Comparison of ENCODE assay signal across 8 cellular contexts in the genomic region with DNA sequence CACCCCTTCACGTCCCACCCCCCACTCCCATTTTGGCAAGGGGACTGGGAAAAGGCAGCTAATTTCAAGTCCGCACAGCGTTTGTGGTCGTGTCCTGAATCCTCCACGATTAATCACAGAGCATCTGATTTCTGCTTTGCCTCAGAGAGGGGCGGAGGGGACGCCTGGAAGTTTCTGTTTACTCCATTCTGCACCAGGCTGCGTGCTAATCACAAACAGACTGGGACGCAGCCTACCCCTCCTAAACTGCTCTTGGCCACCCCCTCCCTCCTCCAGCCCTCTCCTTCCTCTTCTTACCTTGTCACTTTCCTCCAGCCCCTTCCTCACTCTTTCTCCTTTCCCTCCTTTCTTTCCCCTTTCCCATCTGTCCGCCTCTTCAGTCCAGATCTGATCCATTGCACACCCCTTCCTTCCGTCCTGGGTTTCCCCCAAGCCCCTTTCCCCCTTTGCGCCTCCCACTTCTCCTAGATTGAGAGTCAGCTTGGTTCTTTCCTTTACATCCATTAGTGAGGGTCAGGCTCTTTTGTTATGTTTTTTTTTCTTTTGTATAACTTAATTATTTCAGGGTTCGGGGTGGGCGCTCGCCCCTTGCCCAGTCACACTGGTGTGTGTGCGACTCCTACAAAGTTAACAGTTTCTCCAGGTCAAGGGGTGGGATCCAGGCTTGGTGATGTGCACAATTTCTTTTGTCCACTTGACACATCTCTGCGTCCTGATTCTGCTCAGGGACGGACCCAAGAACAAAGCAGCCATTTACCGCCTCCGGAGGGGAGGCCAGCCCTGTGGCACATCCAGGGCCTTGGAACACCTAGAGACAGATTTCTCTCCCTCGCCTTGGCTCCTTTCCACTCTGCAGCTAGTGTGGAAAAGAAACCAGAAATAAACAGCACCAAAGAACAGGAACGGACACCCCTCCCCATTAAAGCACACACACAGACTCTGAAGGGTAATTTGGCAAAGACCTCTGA. TPM values are rescaled to one million over a fixed set of nuclear protein-coding genes. Genes with fewer than 3 reads are reported as not detected.
DNase-seq lines count a peak whose midpoint lies in the region; ATAC-seq, FAIRE-seq and TF ChIP-seq lines count a peak whose summit lies in the region.

No MANE protein-coding gene starts in this region.

- H3K4me3 Mint-ChIP-seq in central memory CD8-positive, alpha-beta T cell: peak overlapping the region; percentile 5

- H3K27me3 ChIP-seq in HUES48 (ENCODE audit: control insufficient read depth, insufficient read depth, low read length) (no peaks in the 10 kb centered on the region), spleen (replicated peaks in 1 of 7) (peaks cover 0 to 60% (median 19%) of the 10 kb centered on the region in 7 donors)

- CTCF ChIA-PET in GM10248 (lab: Yijun Ruan, JAX): no interaction called here

- H3K36me3 ChIP-seq in HUES48 (ENCODE audit: control insufficient read depth, insufficient read depth, low read length) (no peaks in the 10 kb centered on the region), kidney (ENCODE audit: control insufficient read depth in 1 of 2, insufficient read depth in 2 of 2, low read length in 2 of 2) (no peaks in the 10 kb centered on the region), spleen (no peaks in the 10 kb centered on the region)

- TF ChIP-seq CTCF in kidney (IDR thresholded peaks at IDR 0.05; ENCODE audit: borderline replicate concordance, extremely low read depth, insufficient read depth) (no peak), spleen (IDR thresholded peaks at IDR 0.05 in 8 of 11, conservative IDR thresholded peaks at IDR 0.05 in 3 of 11) (no peak), GM10248 (IDR thresholded peaks at IDR 0.05; ENCODE audit: control extremely low read depth, extremely low read depth, low read depth, missing control alignments) (no peak)

- H3K27ac ChIP-seq in HUES48 (ENCODE audit: low read depth, low read length) (peak overlapping the region; percentile 27), kidney (ENCODE audit: low read depth in 2 of 2, low read length in 2 of 2) (peak overlapping the region in 1 of 2 donors; percentile 69), spleen (peak overlapping the region in 6 of 8 donors; percentile 51 to 72 (median 68))

- no peak overlapping the region for H3K27ac Mint-ChIP-seq in central memory CD8-positive, alpha-beta T cell (ENCODE audit: low read depth)

- H3K9ac ChIP-seq in HUES48 (ENCODE audit: low read depth, low read length): peak overlapping the region; percentile 41; the same call in 1 of the 2 replicates
- peak overlapping the region in 1 of 2 donors; percentile 46 for H3K9ac ChIP-seq in kidney (ENCODE audit: low read length in 2 of 2)

- H3K9me3 ChIP-seq in HUES48 (ENCODE audit: control insufficient read depth, insufficient read depth, low read length) (no peaks in the 10 kb centered on the region), kidney (ENCODE audit: control insufficient read depth in 1 of 2, low read length in 2 of 2) (no peaks in the 10 kb centered on the region), spleen (no peaks in the 10 kb centered on the region)

- intact Hi-C loops in kidney (cut with DNase I) (no loop called here), spleen (cut with DNase I; ENCODE audit: low total_unique reads) (no loop called here), posterior vena cava (cut with DNase I) (no loop called here)

- DNase-seq in central memory CD8-positive, alpha-beta T cell (ENCODE audit: low spot score in 2 of 2): no peak
- DNase-seq in kidney: no peak
- no peak for DNase-seq in spleen
- no peak for DNase-seq in GM10248 (ENCODE audit: extremely low spot score)
- no peak for DNase-seq in posterior vena cava (ENCODE audit: low spot score)

- H3K4me1 Mint-ChIP-seq in central memory CD8-positive, alpha-beta T cell: peaks cover 5% of the 10 kb centered on the region

- H3K4me1 ChIP-seq in HUES48 (ENCODE audit: control insufficient read depth, insufficient read depth, low read length): peaks cover 32% of the 10 kb centered on the region
- peaks cover 0 to 14% of the 10 kb centered on the region in 2 donors for H3K4me1 ChIP-seq in kidney (ENCODE audit: control insufficient read depth in 1 of 2, insufficient read depth in 1 of 2, low read depth in 1 of 2, low read length in 2 of 2)
- peaks cover 11 to 38% (median 26%) of the 10 kb centered on the region in 6 donors for H3K4me1 ChIP-seq in spleen

- peaks cover 62% of the 10 kb centered on the region for H3K27me3 Mint-ChIP-seq in central memory CD8-positive, alpha-beta T cell

- FAIRE-seq in kidney (lab: Jason Lieb, UNC): no peak

- 25 to 36% (median 28%) methylated on average over 21 to 22 of the region's 22 CpGs for WGBS in spleen, 5 donors

- POLR2A ChIA-PET in GM10248 (lab: Yijun Ruan, JAX): no interaction called here

- ATAC-seq in central memory CD8-positive, alpha-beta T cell (replicated peaks; ENCODE audit: extremely low read depth, poor library complexity, severe bottlenecking): no peak
- ATAC-seq in GM18505 (IDR thresholded peaks at IDR 0.05; ENCODE audit: unreplicated experiment) (no peak), HG03354 (IDR thresholded peaks at IDR 0.05; ENCODE audit: poor library complexity, severe bottlenecking, unreplicated experiment) (no peak)

- H3K36me3 Mint-ChIP-seq in central memory CD8-positive, alpha-beta T cell (ENCODE audit: insufficient read depth): no peaks in the 10 kb centered on the region

- H3K9me3 Mint-ChIP-seq in central memory CD8-positive, alpha-beta T cell: no peaks in the 10 kb centered on the region

- TF ChIP-seq POLR2A in spleen (IDR thresholded peaks at IDR 0.05): no peak
- no peak for TF ChIP-seq POLR2A in GM18505 (IDR thresholded peaks at IDR 0.05; ENCODE audit: borderline replicate concordance, extremely low read depth, insufficient read depth, insufficient read length)

- H3K4me3 ChIP-seq in HUES48 (ENCODE audit: low read depth, low read length): peak overlapping the region; percentile 73
- H3K4me3 ChIP-seq in kidney (ENCODE audit: low read length in 2 of 2): peak overlapping the region; percentile 31 to 56
- H3K4me3 ChIP-seq in spleen: peak overlapping the region; percentile 18 to 63 (median 35)

RNA-seq across cellular contexts. Expression of a gene that starts 0.5 kb away (rescaled TPM):
- total RNA-seq in kidney (14.6 TPM), spleen (10 to 100 TPM in 6 of 7 donors, 1 to 10 TPM in 1; 6.0 to 22.8 (median 13.5) TPM), posterior vena cava (10 to 100 TPM; 10.6 to 11.2 TPM)
- polyA plus RNA-seq in kidney (ENCODE audit: insufficient read depth, low read depth, low replicate concordance) (10.5 TPM), spleen (10 to 100 TPM in 1 of 3 donors, 1 to 10 TPM in 2; 6.1 to 13.4 (median 6.8) TPM)

RNA-seq across cellular contexts. Expression of a gene that starts 39.5 kb away (rescaled TPM):
- 72.0 TPM for total RNA-seq in kidney
- 9.2 TPM for polyA plus RNA-seq in kidney (ENCODE audit: insufficient read depth, low read depth, low replicate concordance)
- total RNA-seq in spleen: 1 to 10 TPM; 3.5 to 7.5 (median 5.0) TPM
- 1 to 10 TPM in 2 of 3 donors, under 1 TPM in 1; 0.97 to 1.1 (median 1.0) TPM for polyA plus RNA-seq in spleen
- 1 to 10 TPM; 1.0 to 1.4 TPM for total RNA-seq in posterior vena cava
